ENCODE assay signal across 2 cellular contexts in the genomic region with DNA sequence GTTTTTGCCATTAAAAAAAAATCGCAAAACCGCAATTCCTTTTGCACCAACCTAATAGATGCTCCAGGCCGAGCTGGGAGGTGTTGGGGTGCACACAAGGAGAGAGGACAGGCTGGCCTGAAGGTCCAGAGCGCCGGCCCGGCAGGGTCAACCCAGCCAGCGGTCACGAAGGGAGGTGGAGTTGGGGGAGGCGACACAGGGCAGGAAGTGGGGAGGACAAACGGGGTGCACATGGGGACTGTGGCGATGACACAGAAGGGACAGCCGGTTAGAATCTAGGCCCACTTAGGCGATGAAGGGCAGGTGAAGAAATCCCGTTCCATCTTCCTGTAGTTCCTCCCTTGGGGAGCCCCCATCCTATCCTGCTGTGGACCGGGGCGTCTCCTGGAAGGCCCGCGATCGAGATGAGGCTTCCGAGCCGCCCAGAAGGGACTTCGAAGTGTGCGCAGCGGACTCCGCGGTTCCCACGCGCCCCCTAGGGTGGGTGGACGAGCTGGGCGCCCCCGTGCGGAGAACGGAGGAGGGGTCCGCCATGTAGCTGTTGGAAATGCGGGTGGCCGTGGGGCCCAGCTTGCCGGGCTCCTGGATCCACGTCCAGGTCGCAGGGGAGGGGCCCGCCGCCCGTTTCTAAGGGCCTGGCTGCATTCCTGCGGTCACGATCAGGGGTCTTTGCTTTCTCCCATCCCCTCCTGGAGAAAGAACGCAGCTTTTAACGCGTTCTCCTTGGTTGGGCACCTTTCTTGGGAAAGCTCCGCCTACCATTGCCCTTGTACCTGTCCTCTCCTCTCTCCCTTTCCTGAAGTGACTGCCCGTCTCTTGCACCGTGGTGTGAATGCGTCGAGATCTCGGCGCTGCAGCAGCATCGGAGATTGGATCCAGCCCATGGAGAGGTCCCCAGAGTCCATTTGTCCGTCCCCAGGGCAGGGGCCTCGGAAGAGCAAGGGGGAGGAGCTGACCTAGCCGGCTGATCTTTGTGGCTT.
TF ChIP-seq lines count a peak whose summit lies in the region.

No MANE protein-coding gene starts in this region.

TF ChIP-seq in SK-N-SH, 30 proteins besides CTCF, POLR2A, EP300 and RAD21 (continued from another document):
- TF ChIP-seq, protein P1, sequence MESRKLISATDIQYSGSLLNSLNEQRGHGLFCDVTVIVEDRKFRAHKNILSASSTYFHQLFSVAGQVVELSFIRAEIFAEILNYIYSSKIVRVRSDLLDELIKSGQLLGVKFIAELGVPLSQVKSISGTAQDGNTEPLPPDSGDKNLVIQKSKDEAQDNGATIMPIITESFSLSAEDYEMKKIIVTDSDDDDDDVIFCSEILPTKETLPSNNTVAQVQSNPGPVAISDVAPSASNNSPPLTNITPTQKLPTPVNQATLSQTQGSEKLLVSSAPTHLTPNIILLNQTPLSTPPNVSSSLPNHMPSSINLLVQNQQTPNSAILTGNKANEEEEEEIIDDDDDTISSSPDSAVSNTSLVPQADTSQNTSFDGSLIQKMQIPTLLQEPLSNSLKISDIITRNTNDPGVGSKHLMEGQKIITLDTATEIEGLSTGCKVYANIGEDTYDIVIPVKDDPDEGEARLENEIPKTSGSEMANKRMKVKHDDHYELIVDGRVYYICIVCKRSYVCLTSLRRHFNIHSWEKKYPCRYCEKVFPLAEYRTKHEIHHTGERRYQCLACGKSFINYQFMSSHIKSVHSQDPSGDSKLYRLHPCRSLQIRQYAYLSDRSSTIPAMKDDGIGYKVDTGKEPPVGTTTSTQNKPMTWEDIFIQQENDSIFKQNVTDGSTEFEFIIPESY (IDR thresholded peaks at IDR 0.05; ENCODE audit: borderline replicate concordance, low read depth), result no peak
- TF ChIP-seq MXI1 (IDR thresholded peaks at IDR 0.05; ENCODE audit: low read depth, low read length) (no peak), EZH2phosphoT487 (IDR thresholded peaks at IDR 0.05; ENCODE audit: borderline replicate concordance, low read depth) (no peak), TCF12 (IDR thresholded peaks at IDR 0.05) (no peak)

TF ChIP-seq in SK-N-SH treated with all-trans-retinoic acid at 6 μM for 48 hours, 23 proteins besides CTCF, POLR2A, EP300 and RAD21 (continued from another document):
- TF ChIP-seq, protein P2, sequence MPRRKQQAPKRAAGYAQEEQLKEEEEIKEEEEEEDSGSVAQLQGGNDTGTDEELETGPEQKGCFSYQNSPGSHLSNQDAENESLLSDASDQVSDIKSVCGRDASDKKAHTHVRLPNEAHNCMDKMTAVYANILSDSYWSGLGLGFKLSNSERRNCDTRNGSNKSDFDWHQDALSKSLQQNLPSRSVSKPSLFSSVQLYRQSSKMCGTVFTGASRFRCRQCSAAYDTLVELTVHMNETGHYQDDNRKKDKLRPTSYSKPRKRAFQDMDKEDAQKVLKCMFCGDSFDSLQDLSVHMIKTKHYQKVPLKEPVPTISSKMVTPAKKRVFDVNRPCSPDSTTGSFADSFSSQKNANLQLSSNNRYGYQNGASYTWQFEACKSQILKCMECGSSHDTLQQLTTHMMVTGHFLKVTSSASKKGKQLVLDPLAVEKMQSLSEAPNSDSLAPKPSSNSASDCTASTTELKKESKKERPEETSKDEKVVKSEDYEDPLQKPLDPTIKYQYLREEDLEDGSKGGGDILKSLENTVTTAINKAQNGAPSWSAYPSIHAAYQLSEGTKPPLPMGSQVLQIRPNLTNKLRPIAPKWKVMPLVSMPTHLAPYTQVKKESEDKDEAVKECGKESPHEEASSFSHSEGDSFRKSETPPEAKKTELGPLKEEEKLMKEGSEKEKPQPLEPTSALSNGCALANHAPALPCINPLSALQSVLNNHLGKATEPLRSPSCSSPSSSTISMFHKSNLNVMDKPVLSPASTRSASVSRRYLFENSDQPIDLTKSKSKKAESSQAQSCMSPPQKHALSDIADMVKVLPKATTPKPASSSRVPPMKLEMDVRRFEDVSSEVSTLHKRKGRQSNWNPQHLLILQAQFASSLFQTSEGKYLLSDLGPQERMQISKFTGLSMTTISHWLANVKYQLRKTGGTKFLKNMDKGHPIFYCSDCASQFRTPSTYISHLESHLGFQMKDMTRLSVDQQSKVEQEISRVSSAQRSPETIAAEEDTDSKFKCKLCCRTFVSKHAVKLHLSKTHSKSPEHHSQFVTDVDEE (CRISPR knock-in tag; IDR thresholded peaks at IDR 0.05), result no peak
- TF ChIP-seq, protein P3, sequence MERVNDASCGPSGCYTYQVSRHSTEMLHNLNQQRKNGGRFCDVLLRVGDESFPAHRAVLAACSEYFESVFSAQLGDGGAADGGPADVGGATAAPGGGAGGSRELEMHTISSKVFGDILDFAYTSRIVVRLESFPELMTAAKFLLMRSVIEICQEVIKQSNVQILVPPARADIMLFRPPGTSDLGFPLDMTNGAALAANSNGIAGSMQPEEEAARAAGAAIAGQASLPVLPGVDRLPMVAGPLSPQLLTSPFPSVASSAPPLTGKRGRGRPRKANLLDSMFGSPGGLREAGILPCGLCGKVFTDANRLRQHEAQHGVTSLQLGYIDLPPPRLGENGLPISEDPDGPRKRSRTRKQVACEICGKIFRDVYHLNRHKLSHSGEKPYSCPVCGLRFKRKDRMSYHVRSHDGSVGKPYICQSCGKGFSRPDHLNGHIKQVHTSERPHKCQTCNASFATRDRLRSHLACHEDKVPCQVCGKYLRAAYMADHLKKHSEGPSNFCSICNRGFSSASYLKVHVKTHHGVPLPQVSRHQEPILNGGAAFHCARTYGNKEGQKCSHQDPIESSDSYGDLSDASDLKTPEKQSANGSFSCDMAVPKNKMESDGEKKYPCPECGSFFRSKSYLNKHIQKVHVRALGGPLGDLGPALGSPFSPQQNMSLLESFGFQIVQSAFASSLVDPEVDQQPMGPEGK (CRISPR knock-in tag; IDR thresholded peaks at IDR 0.05; ENCODE audit: borderline replicate concordance), result no peak
- no peak for TF ChIP-seq ARNTL (CRISPR knock-in tag; IDR thresholded peaks at IDR 0.05; ENCODE audit: borderline replicate concordance, low read depth)
- TF ChIP-seq RARB (CRISPR knock-in tag; IDR thresholded peaks at IDR 0.05), result no peak
- no peak for TF ChIP-seq ZNF70 (CRISPR knock-in tag; IDR thresholded peaks at IDR 0.05)
